In the genomic region with DNA sequence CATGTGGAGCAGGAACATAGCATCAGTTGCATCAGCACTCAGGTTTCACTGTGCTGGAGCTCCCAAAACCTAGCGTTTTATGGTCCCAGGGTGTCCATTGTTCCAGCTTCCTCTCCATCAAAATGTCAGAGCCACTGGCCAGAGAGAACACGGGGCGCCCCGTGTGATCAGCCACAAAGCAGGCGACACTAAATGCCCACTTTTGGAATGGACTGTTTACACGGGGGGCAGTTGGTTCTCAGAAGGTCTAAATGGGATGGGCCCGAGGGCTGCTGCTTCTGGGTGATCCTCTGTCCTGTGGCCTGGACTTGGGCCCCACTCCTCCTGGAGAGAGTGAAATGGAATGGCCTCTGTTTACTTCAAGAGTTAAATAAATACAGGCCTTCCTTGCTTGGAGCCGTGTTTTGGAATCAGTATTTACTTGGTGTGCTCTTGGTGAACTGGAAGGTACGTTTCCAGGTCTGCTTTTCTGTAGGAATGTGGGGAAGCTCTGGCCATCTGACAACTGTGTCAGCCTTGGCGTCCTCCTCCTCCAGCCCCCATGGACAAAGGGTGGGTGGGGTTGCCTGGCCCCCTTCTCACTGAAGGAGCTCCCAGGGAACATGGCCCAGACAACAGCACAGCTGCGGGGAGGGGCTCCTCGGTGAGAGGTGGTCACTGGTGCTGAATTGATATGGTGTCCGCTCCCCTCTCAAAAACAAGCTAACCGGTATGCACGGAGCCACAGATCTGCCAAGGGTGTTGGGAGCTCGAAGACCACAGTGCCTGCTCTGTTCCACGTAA, we compare ENCODE assay signal across 1 cellular context.
TF ChIP-seq lines count a peak whose summit lies in the region.

No MANE protein-coding gene starts in this region.

TF ChIP-seq in HepG2, 621 proteins besides CTCF, POLR2A, EP300 and RAD21 (continued from another document and continues in another):
- TF ChIP-seq ZNF513 (CRISPR knock-in tag; conservative IDR thresholded peaks at IDR 0.05) (no peak), ZNF180 (CRISPR knock-in tag; IDR thresholded peaks at IDR 0.05; ENCODE audit: borderline replicate concordance, low read depth) (no peak), ZNF383 (CRISPR knock-in tag; IDR thresholded peaks at IDR 0.05; ENCODE audit: borderline replicate concordance) (no peak), TBL1XR1 (IDR thresholded peaks at IDR 0.05; ENCODE audit: borderline replicate concordance, low read length, partially characterized antibody) (no peak), ATF3 (CRISPR knock-in tag; IDR thresholded peaks at IDR 0.05) (no peak), ZNF207 (IDR thresholded peaks at IDR 0.05; ENCODE audit: borderline replicate concordance) (no peak), SRSF1 (optimal IDR thresholded peaks at IDR 0.05; ENCODE audit: low read depth, low read length) (no peak), SMARCC2 (IDR thresholded peaks at IDR 0.05) (no peak), RBM39 (IDR thresholded peaks at IDR 0.05; ENCODE audit: low read depth, low read length, poor library complexity, severe bottlenecking) (no peak), MAF1 (CRISPR knock-in tag; IDR thresholded peaks at IDR 0.05; ENCODE audit: borderline replicate concordance) (no peak), ZNF816 (CRISPR knock-in tag; IDR thresholded peaks at IDR 0.05; ENCODE audit: borderline replicate concordance) (no peak), RFXANK (CRISPR knock-in tag; IDR thresholded peaks at IDR 0.05) (no peak), PLSCR1 (CRISPR knock-in tag; IDR thresholded peaks at IDR 0.05; ENCODE audit: borderline replicate concordance) (no peak), ZNF205 (CRISPR knock-in tag; IDR thresholded peaks at IDR 0.05) (no peak), SNAPC5 (CRISPR knock-in tag; IDR thresholded peaks at IDR 0.05; ENCODE audit: borderline replicate concordance) (no peak), REPIN1 (CRISPR knock-in tag; IDR thresholded peaks at IDR 0.05; ENCODE audit: borderline replicate concordance, low read depth) (no peak), ZSCAN21 (CRISPR knock-in tag; IDR thresholded peaks at IDR 0.05; ENCODE audit: borderline replicate concordance) (0 out of 2 replicates have a peak, but pooled peaks have one; percentile 14), SNRNP70 (IDR thresholded peaks at IDR 0.05; ENCODE audit: low read depth, low read length) (no peak), GATAD2A (CRISPR knock-in tag; IDR thresholded peaks at IDR 0.05) (peak; percentile 86), SAFB2 (CRISPR knock-in tag; IDR thresholded peaks at IDR 0.05; ENCODE audit: borderline replicate concordance, low read depth) (no peak), HMG20A (CRISPR knock-in tag; IDR thresholded peaks at IDR 0.05; ENCODE audit: borderline replicate concordance) (peak; percentile 55; the same call in 1 of the 2 replicates), KLF15 (CRISPR knock-in tag; IDR thresholded peaks at IDR 0.05; ENCODE audit: borderline replicate concordance) (no peak), STAT5B (CRISPR knock-in tag; IDR thresholded peaks at IDR 0.05) (no peak), ZSCAN31 (CRISPR knock-in tag; IDR thresholded peaks at IDR 0.05; ENCODE audit: low read depth) (no peak), SRF (IDR thresholded peaks at IDR 0.05; ENCODE audit: low read depth, low read length) (peak; percentile 91), NCOA2 (CRISPR knock-in tag; IDR thresholded peaks at IDR 0.05) (peak; percentile 70), SRSF4 (IDR thresholded peaks at IDR 0.05; ENCODE audit: low read depth, low read length, poor library complexity, severe bottlenecking) (no peak), TBX2 (CRISPR knock-in tag; IDR thresholded peaks at IDR 0.05; ENCODE audit: borderline replicate concordance) (peak; percentile 55; the same call in 1 of the 2 replicates), ZNF580 (CRISPR knock-in tag; IDR thresholded peaks at IDR 0.05; ENCODE audit: borderline replicate concordance, low read depth) (no peak; the same call in 1 of the 2 replicates), MATR3 (CRISPR knock-in tag; IDR thresholded peaks at IDR 0.05) (no peak), ZNF660 (CRISPR knock-in tag; IDR thresholded peaks at IDR 0.05; ENCODE audit: borderline replicate concordance, low read depth) (no peak), ZNF264 (CRISPR knock-in tag; IDR thresholded peaks at IDR 0.05) (no peak), MTF1 (CRISPR knock-in tag; IDR thresholded peaks at IDR 0.05) (no peak), ZNF607 (CRISPR knock-in tag; IDR thresholded peaks at IDR 0.05; ENCODE audit: borderline replicate concordance) (no peak), POGZ (CRISPR knock-in tag; IDR thresholded peaks at IDR 0.05) (no peak), MXD4 (CRISPR knock-in tag; IDR thresholded peaks at IDR 0.05) (no peak)
- TF ChIP-seq, protein P1, sequence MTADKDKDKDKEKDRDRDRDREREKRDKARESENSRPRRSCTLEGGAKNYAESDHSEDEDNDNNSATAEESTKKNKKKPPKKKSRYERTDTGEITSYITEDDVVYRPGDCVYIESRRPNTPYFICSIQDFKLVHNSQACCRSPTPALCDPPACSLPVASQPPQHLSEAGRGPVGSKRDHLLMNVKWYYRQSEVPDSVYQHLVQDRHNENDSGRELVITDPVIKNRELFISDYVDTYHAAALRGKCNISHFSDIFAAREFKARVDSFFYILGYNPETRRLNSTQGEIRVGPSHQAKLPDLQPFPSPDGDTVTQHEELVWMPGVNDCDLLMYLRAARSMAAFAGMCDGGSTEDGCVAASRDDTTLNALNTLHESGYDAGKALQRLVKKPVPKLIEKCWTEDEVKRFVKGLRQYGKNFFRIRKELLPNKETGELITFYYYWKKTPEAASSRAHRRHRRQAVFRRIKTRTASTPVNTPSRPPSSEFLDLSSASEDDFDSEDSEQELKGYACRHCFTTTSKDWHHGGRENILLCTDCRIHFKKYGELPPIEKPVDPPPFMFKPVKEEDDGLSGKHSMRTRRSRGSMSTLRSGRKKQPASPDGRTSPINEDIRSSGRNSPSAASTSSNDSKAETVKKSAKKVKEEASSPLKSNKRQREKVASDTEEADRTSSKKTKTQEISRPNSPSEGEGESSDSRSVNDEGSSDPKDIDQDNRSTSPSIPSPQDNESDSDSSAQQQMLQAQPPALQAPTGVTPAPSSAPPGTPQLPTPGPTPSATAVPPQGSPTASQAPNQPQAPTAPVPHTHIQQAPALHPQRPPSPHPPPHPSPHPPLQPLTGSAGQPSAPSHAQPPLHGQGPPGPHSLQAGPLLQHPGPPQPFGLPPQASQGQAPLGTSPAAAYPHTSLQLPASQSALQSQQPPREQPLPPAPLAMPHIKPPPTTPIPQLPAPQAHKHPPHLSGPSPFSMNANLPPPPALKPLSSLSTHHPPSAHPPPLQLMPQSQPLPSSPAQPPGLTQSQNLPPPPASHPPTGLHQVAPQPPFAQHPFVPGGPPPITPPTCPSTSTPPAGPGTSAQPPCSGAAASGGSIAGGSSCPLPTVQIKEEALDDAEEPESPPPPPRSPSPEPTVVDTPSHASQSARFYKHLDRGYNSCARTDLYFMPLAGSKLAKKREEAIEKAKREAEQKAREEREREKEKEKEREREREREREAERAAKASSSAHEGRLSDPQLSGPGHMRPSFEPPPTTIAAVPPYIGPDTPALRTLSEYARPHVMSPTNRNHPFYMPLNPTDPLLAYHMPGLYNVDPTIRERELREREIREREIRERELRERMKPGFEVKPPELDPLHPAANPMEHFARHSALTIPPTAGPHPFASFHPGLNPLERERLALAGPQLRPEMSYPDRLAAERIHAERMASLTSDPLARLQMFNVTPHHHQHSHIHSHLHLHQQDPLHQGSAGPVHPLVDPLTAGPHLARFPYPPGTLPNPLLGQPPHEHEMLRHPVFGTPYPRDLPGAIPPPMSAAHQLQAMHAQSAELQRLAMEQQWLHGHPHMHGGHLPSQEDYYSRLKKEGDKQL (CRISPR knock-in tag; IDR thresholded peaks at IDR 0.05; ENCODE audit: low read depth) = no peak
- TF ChIP-seq, protein P2, sequence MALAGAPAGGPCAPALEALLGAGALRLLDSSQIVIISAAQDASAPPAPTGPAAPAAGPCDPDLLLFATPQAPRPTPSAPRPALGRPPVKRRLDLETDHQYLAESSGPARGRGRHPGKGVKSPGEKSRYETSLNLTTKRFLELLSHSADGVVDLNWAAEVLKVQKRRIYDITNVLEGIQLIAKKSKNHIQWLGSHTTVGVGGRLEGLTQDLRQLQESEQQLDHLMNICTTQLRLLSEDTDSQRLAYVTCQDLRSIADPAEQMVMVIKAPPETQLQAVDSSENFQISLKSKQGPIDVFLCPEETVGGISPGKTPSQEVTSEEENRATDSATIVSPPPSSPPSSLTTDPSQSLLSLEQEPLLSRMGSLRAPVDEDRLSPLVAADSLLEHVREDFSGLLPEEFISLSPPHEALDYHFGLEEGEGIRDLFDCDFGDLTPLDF (CRISPR knock-in tag; IDR thresholded peaks at IDR 0.05) = no peak
- TF ChIP-seq, protein P3, sequence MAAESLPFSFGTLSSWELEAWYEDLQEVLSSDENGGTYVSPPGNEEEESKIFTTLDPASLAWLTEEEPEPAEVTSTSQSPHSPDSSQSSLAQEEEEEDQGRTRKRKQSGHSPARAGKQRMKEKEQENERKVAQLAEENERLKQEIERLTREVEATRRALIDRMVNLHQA (CRISPR knock-in tag; IDR thresholded peaks at IDR 0.05) = no peak
- TF ChIP-seq, protein P4, sequence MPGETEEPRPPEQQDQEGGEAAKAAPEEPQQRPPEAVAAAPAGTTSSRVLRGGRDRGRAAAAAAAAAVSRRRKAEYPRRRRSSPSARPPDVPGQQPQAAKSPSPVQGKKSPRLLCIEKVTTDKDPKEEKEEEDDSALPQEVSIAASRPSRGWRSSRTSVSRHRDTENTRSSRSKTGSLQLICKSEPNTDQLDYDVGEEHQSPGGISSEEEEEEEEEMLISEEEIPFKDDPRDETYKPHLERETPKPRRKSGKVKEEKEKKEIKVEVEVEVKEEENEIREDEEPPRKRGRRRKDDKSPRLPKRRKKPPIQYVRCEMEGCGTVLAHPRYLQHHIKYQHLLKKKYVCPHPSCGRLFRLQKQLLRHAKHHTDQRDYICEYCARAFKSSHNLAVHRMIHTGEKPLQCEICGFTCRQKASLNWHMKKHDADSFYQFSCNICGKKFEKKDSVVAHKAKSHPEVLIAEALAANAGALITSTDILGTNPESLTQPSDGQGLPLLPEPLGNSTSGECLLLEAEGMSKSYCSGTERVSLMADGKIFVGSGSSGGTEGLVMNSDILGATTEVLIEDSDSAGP (CRISPR knock-in tag; IDR thresholded peaks at IDR 0.05; ENCODE audit: borderline replicate concordance) = no peak
- TF ChIP-seq, protein P5, sequence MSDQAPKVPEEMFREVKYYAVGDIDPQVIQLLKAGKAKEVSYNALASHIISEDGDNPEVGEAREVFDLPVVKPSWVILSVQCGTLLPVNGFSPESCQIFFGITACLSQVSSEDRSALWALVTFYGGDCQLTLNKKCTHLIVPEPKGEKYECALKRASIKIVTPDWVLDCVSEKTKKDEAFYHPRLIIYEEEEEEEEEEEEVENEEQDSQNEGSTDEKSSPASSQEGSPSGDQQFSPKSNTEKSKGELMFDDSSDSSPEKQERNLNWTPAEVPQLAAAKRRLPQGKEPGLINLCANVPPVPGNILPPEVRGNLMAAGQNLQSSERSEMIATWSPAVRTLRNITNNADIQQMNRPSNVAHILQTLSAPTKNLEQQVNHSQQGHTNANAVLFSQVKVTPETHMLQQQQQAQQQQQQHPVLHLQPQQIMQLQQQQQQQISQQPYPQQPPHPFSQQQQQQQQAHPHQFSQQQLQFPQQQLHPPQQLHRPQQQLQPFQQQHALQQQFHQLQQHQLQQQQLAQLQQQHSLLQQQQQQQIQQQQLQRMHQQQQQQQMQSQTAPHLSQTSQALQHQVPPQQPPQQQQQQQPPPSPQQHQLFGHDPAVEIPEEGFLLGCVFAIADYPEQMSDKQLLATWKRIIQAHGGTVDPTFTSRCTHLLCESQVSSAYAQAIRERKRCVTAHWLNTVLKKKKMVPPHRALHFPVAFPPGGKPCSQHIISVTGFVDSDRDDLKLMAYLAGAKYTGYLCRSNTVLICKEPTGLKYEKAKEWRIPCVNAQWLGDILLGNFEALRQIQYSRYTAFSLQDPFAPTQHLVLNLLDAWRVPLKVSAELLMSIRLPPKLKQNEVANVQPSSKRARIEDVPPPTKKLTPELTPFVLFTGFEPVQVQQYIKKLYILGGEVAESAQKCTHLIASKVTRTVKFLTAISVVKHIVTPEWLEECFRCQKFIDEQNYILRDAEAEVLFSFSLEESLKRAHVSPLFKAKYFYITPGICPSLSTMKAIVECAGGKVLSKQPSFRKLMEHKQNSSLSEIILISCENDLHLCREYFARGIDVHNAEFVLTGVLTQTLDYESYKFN (CRISPR knock-in tag; conservative IDR thresholded peaks at IDR 0.05) = peak; percentile 91
